In genomic region chr2:20013061-20013721, GRCh38 we compare ENCODE assay signal across 8 cellular contexts. TPM values are rescaled to one million over a fixed set of nuclear protein-coding genes. Genes with fewer than 3 reads are reported as not detected.
DNase-seq lines count a peak whose midpoint lies in the region; ATAC-seq and TF ChIP-seq lines count a peak whose summit lies in the region.

No MANE protein-coding gene starts in this region.

- H3K9me3 Mint-ChIP-seq in activated B cell treated with CpG ODN at 0.5 μM for 24 hours = peaks cover 3% of the 10 kb centered on the region

- peak overlapping the region; percentile 69 for H3K4me3 Mint-ChIP-seq in activated B cell treated with CpG ODN at 0.5 μM for 24 hours

- ATAC-seq in activated B cell treated with CpG ODN at 0.5 μM for 24 hours (ENCODE audit: low read depth) (no peak), Right ventricle myocardium superior (ENCODE audit: poor library complexity) (peak; percentile 48), HG02884 (IDR thresholded peaks at IDR 0.05; ENCODE audit: unreplicated experiment) (no peak)

- 39% methylated on average over 15 of the region's 15 CpGs for WGBS in prostate gland

- peak overlapping the region; percentile 62 to 63 for H3K27ac ChIP-seq in prostate gland

- DNase-seq in GM06990 (ENCODE audit: extremely low read depth, insufficient read length) = no peak
- DNase-seq in activated B cell treated with CpG ODN at 0.5 μM for 24 hours = no peak
- DNase-seq in Right ventricle myocardium superior = no peak
- DNase-seq in prostate gland (ENCODE audit: low spot score) = no peak
- DNase-seq in GDM1 (lab: John Stamatoyannopoulos, UW) = no peak
- no peak for DNase-seq in NCI-H1694 (lab: John Stamatoyannopoulos, UW)
- no peak for DNase-seq in T1000 (lab: John Stamatoyannopoulos, UW)

- no peaks in the 10 kb centered on the region for H3K4me1 ChIP-seq in prostate gland (replicated peaks)

- intact Hi-C loops in activated B cell treated with CpG ODN at 0.5 μM for 24 hours (cut with micrococcal nuclease) (loop anchor here (2.0 kb wide), 1 partner anchor 22 kb away; the partner anchor contains the start of gene WDR35), Right ventricle myocardium superior (cut with DNase I) (loop anchor here (1.0 to 5.0 kb wide), 2 partner anchors 51 to 85 kb away; no protein-coding TSS in a partner anchor), prostate gland (cut with DNase I) (loop anchor here (5.0 kb wide), 1 partner anchor 39 kb away; the partner anchor contains the start of gene LAPTM4A)

- H3K27me3 ChIP-seq in GM06990 (replicated peaks; ENCODE audit: control insufficient read depth, insufficient read depth, low read length) (peaks cover 2% of the 10 kb centered on the region; the same call in 1 of the 2 replicates), prostate gland (replicated peaks; ENCODE audit: insufficient read depth) (no peaks in the 10 kb centered on the region)

- H3K36me3 ChIP-seq in GM06990 (ENCODE audit: control insufficient read depth, insufficient read depth, low read length) (no peaks in the 10 kb centered on the region), prostate gland (no peaks in the 10 kb centered on the region)

- no peak overlapping the region for H3K27ac Mint-ChIP-seq in activated B cell treated with CpG ODN at 0.5 μM for 24 hours

- no peak for TF ChIP-seq POLR2A in prostate gland (IDR thresholded peaks at IDR 0.05)

- TF ChIP-seq CTCF in GM06990 (IDR thresholded peaks at IDR 0.05; ENCODE audit: insufficient read depth, low read length, poor library complexity, severe bottlenecking) (no peak), activated B cell treated with CpG ODN at 0.5 μM for 24 hours (IDR thresholded peaks at IDR 0.05) (no peak), prostate gland (IDR thresholded peaks at IDR 0.05) (no peak)

- H3K36me3 Mint-ChIP-seq in activated B cell treated with CpG ODN at 0.5 μM for 24 hours (ENCODE audit: low read depth) = no peaks in the 10 kb centered on the region

- CTCF ChIA-PET in activated B cell treated with CpG ODN at 0.5 μM for 24 hours (lab: Charles Lee) = interaction anchor here (1.2 to 4.1 kb wide), 3 partner anchors 65 to 91 kb away, joined by 3 to 11 read pairs (median 6); no protein-coding TSS in a partner anchor

- H3K9me3 ChIP-seq in prostate gland = no peaks in the 10 kb centered on the region

- peaks cover 12% of the 10 kb centered on the region for H3K4me1 Mint-ChIP-seq in activated B cell treated with CpG ODN at 0.5 μM for 24 hours

- peak overlapping the region; percentile 52 for H3K4me3 ChIP-seq in GM06990 (replicated peaks; ENCODE audit: low read depth, low read length)
- H3K4me3 ChIP-seq in prostate gland = peak overlapping the region; percentile 41 to 47

- H3K27me3 Mint-ChIP-seq in activated B cell treated with CpG ODN at 0.5 μM for 24 hours = peaks cover 38% of the 10 kb centered on the region

- POLR2A ChIA-PET in activated B cell treated with CpG ODN at 0.5 μM for 24 hours (lab: Charles Lee) = no interaction called here

RNA-seq across cellular contexts. Expression of gene MATN3, which starts 0.7 kb away (rescaled TPM):
- total RNA-seq in activated B cell treated with CpG ODN at 0.5 μM for 24 hours = not detected in 2 replicates
- total RNA-seq in Right ventricle myocardium superior = 0.16 TPM
- 1 to 10 TPM; 1.2 to 2.9 TPM for total RNA-seq in prostate gland

RNA-seq across cellular contexts. Expression of gene WDR35, which starts 23.3 kb away (rescaled TPM):
- 8.1 and 8.2 TPM in 2 replicates for total RNA-seq in activated B cell treated with CpG ODN at 0.5 μM for 24 hours
- total RNA-seq in Right ventricle myocardium superior = 4.2 TPM
- total RNA-seq in prostate gland = 10 to 100 TPM in 1 of 2 donors, 1 to 10 TPM in 1; 9.2 to 10.1 TPM

RNA-seq across cellular contexts. Expression of gene LAPTM4A, which starts 38.2 kb away (rescaled TPM):
- 47.2 and 48.8 TPM in 2 replicates for total RNA-seq in activated B cell treated with CpG ODN at 0.5 μM for 24 hours
- total RNA-seq in Right ventricle myocardium superior = 217 TPM
- total RNA-seq in prostate gland = 100 to 1,000 TPM; 142 to 340 TPM
